In genomic region chr16:88558457-88559442, GRCh38 we compare ENCODE assay signal across 8 cellular contexts. TPM values are rescaled to one million over a fixed set of nuclear protein-coding genes. Genes with fewer than 3 reads are reported as not detected.
DNase-seq lines count a peak whose midpoint lies in the region; ATAC-seq and TF ChIP-seq lines count a peak whose summit lies in the region.

No MANE protein-coding gene starts in this region.

- TF ChIP-seq POLR2A in adrenal gland (IDR thresholded peaks at IDR 0.05) (no peak), stomach (IDR thresholded peaks at IDR 0.05) (no peak)

- TF ChIP-seq EP300 in stomach (IDR thresholded peaks at IDR 0.05) = no peak

- peaks cover 6% of the 10 kb centered on the region for H3K9me3 Mint-ChIP-seq in activated naive CD4-positive, alpha-beta T cell treated with anti-CD3 and anti-CD28 coated beads, Interleukin-2, amount 10 ng/mL, durations not matched to agents 7 days and 5 days

- H3K36me3 Mint-ChIP-seq in activated naive CD4-positive, alpha-beta T cell treated with anti-CD3 and anti-CD28 coated beads, Interleukin-2, amount 10 ng/mL, durations not matched to agents 7 days and 5 days = no peaks in the 10 kb centered on the region

- H3K4me3 ChIP-seq in adrenal gland (no peak overlapping the region), stomach (no peak overlapping the region)

- peak; percentile 35 for DNase-seq in activated naive CD4-positive, alpha-beta T cell treated with anti-CD3 and anti-CD28 coated beads, Interleukin-2, amount 10 ng/mL, durations not matched to agents 7 days and 5 days
- DNase-seq in activated naive CD4-positive, alpha-beta T cell (lab: John Stamatoyannopoulos, UW) = no peak
- DNase-seq in NCI-H2196 treated with DMSO at 0.1 percent for 48 hours (lab: John Stamatoyannopoulos, UW; ENCODE audit: unreplicated experiment) = peak; percentile 35
- peak; percentile 69 to 92 (median 88) for DNase-seq in adrenal gland
- DNase-seq in hepatic stellate cell (ENCODE audit: low spot score) = peak; percentile 77
- DNase-seq in stomach = peak; percentile 89

- no peaks in the 10 kb centered on the region for H3K36me3 ChIP-seq in adrenal gland (replicated peaks in 1 of 2)
- H3K36me3 ChIP-seq in stomach = no peaks in the 10 kb centered on the region

- 27 to 55% (median 37%) methylated on average over 14 to 45 of the region's 45 CpGs for WGBS in adrenal gland, 4 donors
- WGBS in stomach, 5 donors = 38 to 58% (median 47%) methylated on average over 24 to 45 of the region's 45 CpGs

- no peak overlapping the region for H3K4me3 Mint-ChIP-seq in activated naive CD4-positive, alpha-beta T cell treated with anti-CD3 and anti-CD28 coated beads, Interleukin-2, amount 10 ng/mL, durations not matched to agents 7 days and 5 days

- TF ChIP-seq CTCF in adrenal gland (IDR thresholded peaks at IDR 0.05) (peak; percentile 51 to 71 (median 59)), stomach (IDR thresholded peaks at IDR 0.05) (peak in 5 of 7 experiments; percentile 26 to 51 (median 45))

- H3K4me1 Mint-ChIP-seq in activated naive CD4-positive, alpha-beta T cell treated with anti-CD3 and anti-CD28 coated beads, Interleukin-2, amount 10 ng/mL, durations not matched to agents 7 days and 5 days = peaks cover 6% of the 10 kb centered on the region

- no peaks in the 10 kb centered on the region for H3K9me3 ChIP-seq in adrenal gland (replicated peaks in 1 of 3)
- H3K9me3 ChIP-seq in stomach = no peaks in the 10 kb centered on the region

- ATAC-seq in GM21423 (IDR thresholded peaks at IDR 0.05; ENCODE audit: unreplicated experiment) (no peak), GM18520 (IDR thresholded peaks at IDR 0.05; ENCODE audit: unreplicated experiment) (no peak)

- H3K27ac Mint-ChIP-seq in activated naive CD4-positive, alpha-beta T cell treated with anti-CD3 and anti-CD28 coated beads, Interleukin-2, amount 10 ng/mL, durations not matched to agents 7 days and 5 days = no peak overlapping the region

- intact Hi-C loops in adrenal gland (cut with DNase I) (no loop called here), stomach (cut with DNase I; ENCODE audit: low total_unique reads) (no loop called here)

- H3K27ac ChIP-seq in adrenal gland (no peak overlapping the region), stomach (no peak overlapping the region)

- H3K27me3 ChIP-seq in adrenal gland = no peaks in the 10 kb centered on the region
- H3K27me3 ChIP-seq in stomach = peaks cover 0 to 42% (median 0%) of the 10 kb centered on the region in 3 donors

- peaks cover 47% of the 10 kb centered on the region for H3K27me3 Mint-ChIP-seq in activated naive CD4-positive, alpha-beta T cell treated with anti-CD3 and anti-CD28 coated beads, Interleukin-2, amount 10 ng/mL, durations not matched to agents 7 days and 5 days

- H3K4me1 ChIP-seq in adrenal gland (replicated peaks in 1 of 2) (peaks cover 0 to 4% of the 10 kb centered on the region in 2 donors), stomach (peaks cover 4 to 18% (median 11%) of the 10 kb centered on the region in 4 donors)

- CTCF ChIA-PET in activated naive CD4-positive, alpha-beta T cell treated with anti-CD3 and anti-CD28 coated beads, Interleukin-2, amount 10 ng/mL, durations not matched to agents 7 days and 5 days (lab: Charles Lee) = interaction anchor here (1.0 to 6.5 kb wide), 2 partner anchors 120 to 121 kb away, joined by 3 to 33 read pairs; no protein-coding TSS in a partner anchor

RNA-seq across cellular contexts. Expression of gene ZC3H18, which starts 11.5 kb away (rescaled TPM):
- 10 to 100 TPM; 11.8 to 40.2 (median 21.8) TPM for total RNA-seq in adrenal gland
- polyA plus RNA-seq in adrenal gland = 10 to 100 TPM; 17.4 to 49.1 (median 34.0) TPM
- total RNA-seq in stomach = 100 to 1,000 TPM in 1 of 5 donors, 10 to 100 TPM in 4; 15.5 to 312 (median 23.9) TPM
- 10 to 100 TPM; 16.1 to 20.2 (median 16.7) TPM for polyA plus RNA-seq in stomach

Comparison
In these comparisons a context has a peak if more than half of its experiments do, and no peak if none do; other contexts are left out.
1. DNase-seq: peak in activated naive CD4-positive, alpha-beta T cell treated with anti-CD3 and anti-CD28 coated beads, Interleukin-2, amount 10 ng/mL, durations not matched to agents 7 days and 5 days (single experiment), NCI-H2196 treated with DMSO at 0.1 percent for 48 hours (single experiment), adrenal gland (7 of 7), hepatic stellate cell (single experiment) and stomach (single experiment); none in activated naive CD4-positive, alpha-beta T cell (0 of 4).